8 cellular contexts compared by ENCODE assay signal in the genomic region with DNA sequence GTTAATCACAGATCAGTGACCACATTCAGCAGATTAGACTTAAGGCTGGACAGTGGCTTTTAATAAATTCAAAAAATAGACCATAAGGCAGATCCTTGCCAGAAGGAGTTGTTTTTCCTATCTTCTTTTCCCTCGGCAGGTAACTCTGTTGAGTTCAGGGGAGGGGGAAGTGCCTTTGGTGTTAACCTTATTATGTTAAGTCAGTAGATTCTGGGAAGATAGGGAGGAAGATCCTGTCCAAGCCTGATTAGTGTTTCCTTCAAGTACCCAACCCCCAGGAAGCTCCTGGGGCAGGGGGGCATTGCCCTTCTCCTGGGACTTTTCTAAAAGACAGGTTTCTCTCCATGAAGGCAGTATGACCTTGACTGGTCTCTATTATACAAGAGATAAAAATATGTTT.
"Had no signal": no experiment of that assay in that cellular context is flagged by ENCODE, and none has a peak within 500 bp of the region (broad histone marks: within the 10 kb centered on the region; RNA-seq: fewer than 3 reads in every experiment).

No MANE protein-coding gene starts in this region.

- ATAC-seq: HCT116, K562 had no signal

- H3K4me1 ChIP-seq: HAP-1 had no signal

- DNase-seq: GM23248, GOT3, H7, HFFc6, IMR-90 had no signal

- H3K36me3 ChIP-seq: HAP-1 had no signal

- H2AFZ ChIP-seq: GM23248 had no signal

- H3K4me3 Mint-ChIP-seq: HFFc6 had no signal

- H3K27ac ChIP-seq: GM23248 had no signal

- H3K27ac Mint-ChIP-seq: HFFc6 had no signal

- H3K9me3 ChIP-seq: HAP-1 had no signal

- H3K4me3 ChIP-seq: GM23248, HAP-1, K562 had no signal

- H3K9ac ChIP-seq: GM23248 had no signal
